In the genomic region with DNA sequence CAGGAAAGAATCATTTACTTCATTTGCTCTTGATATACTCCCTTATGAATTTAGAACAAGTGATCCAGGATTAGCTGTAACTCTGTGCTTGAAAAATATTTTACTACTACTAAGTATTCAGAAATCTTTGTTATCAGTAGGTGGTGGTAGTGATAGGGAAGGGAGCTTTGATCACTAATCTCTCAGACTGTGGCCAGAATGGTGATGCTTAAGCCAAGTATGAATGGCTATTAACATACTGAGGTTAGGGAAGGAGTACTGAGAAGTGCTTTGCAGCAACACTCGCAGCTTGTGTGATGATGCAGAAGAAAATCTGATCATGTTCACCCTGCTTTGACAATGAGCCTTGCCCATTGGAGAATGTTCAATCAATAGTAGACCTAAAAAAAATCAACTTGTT, we compare ENCODE assay signal across 2 cellular contexts.
A peak's percentile ranks its signal among the peaks of the same experiment; 100 is the strongest.
TF ChIP-seq lines count a peak whose summit lies in the region.

No MANE protein-coding gene starts in this region.

TF ChIP-seq in GM23338, 12 proteins besides CTCF, POLR2A, EP300 and RAD21:
- TF ChIP-seq POLR2AphosphoS5 (IDR thresholded peaks at IDR 0.05; ENCODE audit: low read depth) = peak; percentile 19; the same call in 1 of the 2 replicates
- TF ChIP-seq, protein P1, sequence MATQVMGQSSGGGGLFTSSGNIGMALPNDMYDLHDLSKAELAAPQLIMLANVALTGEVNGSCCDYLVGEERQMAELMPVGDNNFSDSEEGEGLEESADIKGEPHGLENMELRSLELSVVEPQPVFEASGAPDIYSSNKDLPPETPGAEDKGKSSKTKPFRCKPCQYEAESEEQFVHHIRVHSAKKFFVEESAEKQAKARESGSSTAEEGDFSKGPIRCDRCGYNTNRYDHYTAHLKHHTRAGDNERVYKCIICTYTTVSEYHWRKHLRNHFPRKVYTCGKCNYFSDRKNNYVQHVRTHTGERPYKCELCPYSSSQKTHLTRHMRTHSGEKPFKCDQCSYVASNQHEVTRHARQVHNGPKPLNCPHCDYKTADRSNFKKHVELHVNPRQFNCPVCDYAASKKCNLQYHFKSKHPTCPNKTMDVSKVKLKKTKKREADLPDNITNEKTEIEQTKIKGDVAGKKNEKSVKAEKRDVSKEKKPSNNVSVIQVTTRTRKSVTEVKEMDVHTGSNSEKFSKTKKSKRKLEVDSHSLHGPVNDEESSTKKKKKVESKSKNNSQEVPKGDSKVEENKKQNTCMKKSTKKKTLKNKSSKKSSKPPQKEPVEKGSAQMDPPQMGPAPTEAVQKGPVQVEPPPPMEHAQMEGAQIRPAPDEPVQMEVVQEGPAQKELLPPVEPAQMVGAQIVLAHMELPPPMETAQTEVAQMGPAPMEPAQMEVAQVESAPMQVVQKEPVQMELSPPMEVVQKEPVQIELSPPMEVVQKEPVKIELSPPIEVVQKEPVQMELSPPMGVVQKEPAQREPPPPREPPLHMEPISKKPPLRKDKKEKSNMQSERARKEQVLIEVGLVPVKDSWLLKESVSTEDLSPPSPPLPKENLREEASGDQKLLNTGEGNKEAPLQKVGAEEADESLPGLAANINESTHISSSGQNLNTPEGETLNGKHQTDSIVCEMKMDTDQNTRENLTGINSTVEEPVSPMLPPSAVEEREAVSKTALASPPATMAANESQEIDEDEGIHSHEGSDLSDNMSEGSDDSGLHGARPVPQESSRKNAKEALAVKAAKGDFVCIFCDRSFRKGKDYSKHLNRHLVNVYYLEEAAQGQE (IDR thresholded peaks at IDR 0.05; ENCODE audit: unreplicated experiment) = no peak

TF ChIP-seq in WTC11, 78 proteins besides CTCF, POLR2A, EP300 and RAD21:
- TF ChIP-seq ZNF416 (CRISPR knock-in tag; IDR thresholded peaks at IDR 0.05) (no peak), GABPB1 (CRISPR knock-in tag; IDR thresholded peaks at IDR 0.05) (no peak), SOX15 (CRISPR knock-in tag; IDR thresholded peaks at IDR 0.05) (no peak), ZNF263 (CRISPR knock-in tag; IDR thresholded peaks at IDR 0.05; ENCODE audit: low read depth) (no peak), NR1H2 (CRISPR knock-in tag; IDR thresholded peaks at IDR 0.05) (no peak), RORB (CRISPR knock-in tag; IDR thresholded peaks at IDR 0.05) (no peak), SMAD3 (CRISPR knock-in tag; IDR thresholded peaks at IDR 0.05; ENCODE audit: borderline replicate concordance) (no peak), MXD4 (CRISPR knock-in tag; IDR thresholded peaks at IDR 0.05; ENCODE audit: borderline replicate concordance) (no peak), NFATC4 (CRISPR knock-in tag; IDR thresholded peaks at IDR 0.05) (no peak), SMAD4 (CRISPR knock-in tag; IDR thresholded peaks at IDR 0.05) (no peak), SP1 (CRISPR knock-in tag; conservative IDR thresholded peaks at IDR 0.05) (no peak), ESRRA (CRISPR knock-in tag; IDR thresholded peaks at IDR 0.05; ENCODE audit: borderline replicate concordance) (no peak)
- TF ChIP-seq, protein P2, sequence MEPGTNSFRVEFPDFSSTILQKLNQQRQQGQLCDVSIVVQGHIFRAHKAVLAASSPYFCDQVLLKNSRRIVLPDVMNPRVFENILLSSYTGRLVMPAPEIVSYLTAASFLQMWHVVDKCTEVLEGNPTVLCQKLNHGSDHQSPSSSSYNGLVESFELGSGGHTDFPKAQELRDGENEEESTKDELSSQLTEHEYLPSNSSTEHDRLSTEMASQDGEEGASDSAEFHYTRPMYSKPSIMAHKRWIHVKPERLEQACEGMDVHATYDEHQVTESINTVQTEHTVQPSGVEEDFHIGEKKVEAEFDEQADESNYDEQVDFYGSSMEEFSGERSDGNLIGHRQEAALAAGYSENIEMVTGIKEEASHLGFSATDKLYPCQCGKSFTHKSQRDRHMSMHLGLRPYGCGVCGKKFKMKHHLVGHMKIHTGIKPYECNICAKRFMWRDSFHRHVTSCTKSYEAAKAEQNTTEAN (CRISPR knock-in tag; IDR thresholded peaks at IDR 0.05) = no peak
- TF ChIP-seq, protein P3, sequence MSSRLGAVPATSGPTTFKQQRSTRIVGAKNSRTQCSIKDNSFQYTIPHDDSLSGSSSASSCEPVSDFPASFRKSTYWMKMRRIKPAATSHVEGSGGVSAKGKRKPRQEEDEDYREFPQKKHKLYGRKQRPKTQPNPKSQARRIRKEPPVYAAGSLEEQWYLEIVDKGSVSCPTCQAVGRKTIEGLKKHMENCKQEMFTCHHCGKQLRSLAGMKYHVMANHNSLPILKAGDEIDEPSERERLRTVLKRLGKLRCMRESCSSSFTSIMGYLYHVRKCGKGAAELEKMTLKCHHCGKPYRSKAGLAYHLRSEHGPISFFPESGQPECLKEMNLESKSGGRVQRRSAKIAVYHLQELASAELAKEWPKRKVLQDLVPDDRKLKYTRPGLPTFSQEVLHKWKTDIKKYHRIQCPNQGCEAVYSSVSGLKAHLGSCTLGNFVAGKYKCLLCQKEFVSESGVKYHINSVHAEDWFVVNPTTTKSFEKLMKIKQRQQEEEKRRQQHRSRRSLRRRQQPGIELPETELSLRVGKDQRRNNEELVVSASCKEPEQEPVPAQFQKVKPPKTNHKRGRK (CRISPR knock-in tag; IDR thresholded peaks at IDR 0.05; ENCODE audit: borderline replicate concordance) = no peak
- TF ChIP-seq, protein P4, sequence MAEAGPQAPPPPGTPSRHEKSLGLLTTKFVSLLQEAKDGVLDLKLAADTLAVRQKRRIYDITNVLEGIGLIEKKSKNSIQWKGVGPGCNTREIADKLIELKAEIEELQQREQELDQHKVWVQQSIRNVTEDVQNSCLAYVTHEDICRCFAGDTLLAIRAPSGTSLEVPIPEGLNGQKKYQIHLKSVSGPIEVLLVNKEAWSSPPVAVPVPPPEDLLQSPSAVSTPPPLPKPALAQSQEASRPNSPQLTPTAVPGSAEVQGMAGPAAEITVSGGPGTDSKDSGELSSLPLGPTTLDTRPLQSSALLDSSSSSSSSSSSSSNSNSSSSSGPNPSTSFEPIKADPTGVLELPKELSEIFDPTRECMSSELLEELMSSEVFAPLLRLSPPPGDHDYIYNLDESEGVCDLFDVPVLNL (CRISPR knock-in tag; IDR thresholded peaks at IDR 0.05; ENCODE audit: borderline replicate concordance, low read depth) = no peak
- TF ChIP-seq, protein P5, sequence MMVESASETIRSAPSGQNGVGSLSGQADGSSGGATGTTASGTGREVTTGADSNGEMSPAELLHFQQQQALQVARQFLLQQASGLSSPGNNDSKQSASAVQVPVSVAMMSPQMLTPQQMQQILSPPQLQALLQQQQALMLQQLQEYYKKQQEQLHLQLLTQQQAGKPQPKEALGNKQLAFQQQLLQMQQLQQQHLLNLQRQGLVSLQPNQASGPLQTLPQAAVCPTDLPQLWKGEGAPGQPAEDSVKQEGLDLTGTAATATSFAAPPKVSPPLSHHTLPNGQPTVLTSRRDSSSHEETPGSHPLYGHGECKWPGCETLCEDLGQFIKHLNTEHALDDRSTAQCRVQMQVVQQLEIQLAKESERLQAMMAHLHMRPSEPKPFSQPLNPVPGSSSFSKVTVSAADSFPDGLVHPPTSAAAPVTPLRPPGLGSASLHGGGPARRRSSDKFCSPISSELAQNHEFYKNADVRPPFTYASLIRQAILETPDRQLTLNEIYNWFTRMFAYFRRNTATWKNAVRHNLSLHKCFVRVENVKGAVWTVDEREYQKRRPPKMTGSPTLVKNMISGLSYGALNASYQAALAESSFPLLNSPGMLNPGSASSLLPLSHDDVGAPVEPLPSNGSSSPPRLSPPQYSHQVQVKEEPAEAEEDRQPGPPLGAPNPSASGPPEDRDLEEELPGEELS (CRISPR knock-in tag; IDR thresholded peaks at IDR 0.05) = no peak
- TF ChIP-seq, protein P6, sequence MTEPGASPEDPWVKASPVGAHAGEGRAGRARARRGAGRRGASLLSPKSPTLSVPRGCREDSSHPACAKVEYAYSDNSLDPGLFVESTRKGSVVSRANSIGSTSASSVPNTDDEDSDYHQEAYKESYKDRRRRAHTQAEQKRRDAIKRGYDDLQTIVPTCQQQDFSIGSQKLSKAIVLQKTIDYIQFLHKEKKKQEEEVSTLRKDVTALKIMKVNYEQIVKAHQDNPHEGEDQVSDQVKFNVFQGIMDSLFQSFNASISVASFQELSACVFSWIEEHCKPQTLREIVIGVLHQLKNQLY (CRISPR knock-in tag; IDR thresholded peaks at IDR 0.05) = no peak
